ENCODE assay signal across 8 cellular contexts in the genomic region with DNA sequence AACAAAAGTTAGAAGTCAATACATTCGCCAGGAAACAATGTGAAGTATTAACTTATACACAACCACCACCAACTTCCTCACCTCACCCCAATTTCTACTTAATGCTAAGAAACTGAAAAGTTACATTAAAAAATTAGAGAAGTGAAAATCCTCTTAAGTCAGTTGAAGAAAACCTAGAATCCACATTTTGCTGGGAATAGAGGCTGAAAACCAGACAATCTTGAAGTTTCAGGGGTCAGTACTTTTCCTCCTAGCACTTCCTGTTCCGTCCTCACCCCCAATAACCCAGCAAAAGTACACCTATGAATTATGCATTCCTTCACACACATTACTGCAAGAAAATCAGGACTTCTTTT. TPM values are rescaled to one million over a fixed set of nuclear protein-coding genes. Genes with fewer than 3 reads are reported as not detected.
DNase-seq lines count a peak whose midpoint lies in the region; ATAC-seq, FAIRE-seq and TF ChIP-seq lines count a peak whose summit lies in the region.

No MANE protein-coding gene starts in this region.

- no peak for TF ChIP-seq POLR2A in H54 (IDR thresholded peaks at IDR 0.05; ENCODE audit: low read depth, low read length)
- no peak for TF ChIP-seq POLR2A in NB4 (IDR thresholded peaks at IDR 0.05; ENCODE audit: extremely low read depth, insufficient read length)

- peak; percentile 20 for FAIRE-seq in H54 (lab: Jason Lieb, UNC)

- H3K27me3 ChIP-seq in SK-N-SH (ENCODE audit: insufficient read depth), result peaks cover 11% of the 10 kb centered on the region; the same call in 1 of the 2 replicates
- no peaks in the 10 kb centered on the region for H3K27me3 ChIP-seq in psoas muscle (ENCODE audit: insufficient read depth in 3 of 3, low read length in 2 of 3)

- H3K4me1 Mint-ChIP-seq in natural killer cell treated with Interleukin-12 subunit alpha and Interleukin-12 subunit beta and Interleukin-15 and Interleukin-18, amount 100 ng/mL, for 72 hours (ENCODE audit: low read depth in 2 of 2), result peaks cover 61 to 74% of the 10 kb centered on the region in 2 donors

- no peaks in the 10 kb centered on the region for H3K9me3 Mint-ChIP-seq in natural killer cell treated with Interleukin-12 subunit alpha and Interleukin-12 subunit beta and Interleukin-15 and Interleukin-18, amount 100 ng/mL, for 72 hours

- intact Hi-C loops in psoas muscle (cut with DNase I), result no loop called here

- H3K79me2 ChIP-seq in SK-N-SH (ENCODE audit: insufficient read depth), result peaks cover 90% of the 10 kb centered on the region

- H3K27ac Mint-ChIP-seq in natural killer cell treated with Interleukin-12 subunit alpha and Interleukin-12 subunit beta and Interleukin-15 and Interleukin-18, amount 100 ng/mL, for 72 hours, result peak overlapping the region; percentile 82 to 98

- H3F3A ChIP-seq in SK-N-SH (replicated peaks; ENCODE audit: insufficient read depth), result no peaks in the 10 kb centered on the region

- H3K36me3 Mint-ChIP-seq in natural killer cell treated with Interleukin-12 subunit alpha and Interleukin-12 subunit beta and Interleukin-15 and Interleukin-18, amount 100 ng/mL, for 72 hours, result peaks cover 4% of the 10 kb centered on the region

- no peak overlapping the region for H2AFZ ChIP-seq in SK-N-SH (ENCODE audit: low read depth)

- TF ChIP-seq RAD21 in SK-N-SH (IDR thresholded peaks at IDR 0.05; ENCODE audit: low read length), result no peak

- ATAC-seq in SK-N-SH treated with all-trans-retinoic acid at 6 μM for 48 hours, result no peak
- ATAC-seq in natural killer cell treated with Interleukin-12 subunit alpha and Interleukin-12 subunit beta and Interleukin-15 and Interleukin-18, amount 100 ng/mL, for 72 hours, result no peak
- ATAC-seq in psoas muscle, result no peak

- H3K4me1 ChIP-seq in SK-N-SH (ENCODE audit: control insufficient read depth in 1 of 2, insufficient read depth in 2 of 2, low read depth in 1 of 2, low read length in 1 of 2), result no peaks in the 10 kb centered on the region; a peak in 2 of 4 replicates
- peaks cover 30% of the 10 kb centered on the region for H3K4me1 ChIP-seq in psoas muscle

- POLR2A ChIA-PET in SK-N-SH (lab: Yijun Ruan, JAX), result no interaction called here

- H3K27me3 Mint-ChIP-seq in natural killer cell treated with Interleukin-12 subunit alpha and Interleukin-12 subunit beta and Interleukin-15 and Interleukin-18, amount 100 ng/mL, for 72 hours, result no peaks in the 10 kb centered on the region

- TF ChIP-seq EP300 in SK-N-SH (IDR thresholded peaks at IDR 0.05; ENCODE audit: borderline replicate concordance in 1 of 2, low read depth in 1 of 2, low read length in 1 of 2), result no peak

- H3K4me2 ChIP-seq in SK-N-SH, result peak overlapping the region; percentile 1; the same call in 1 of the 2 replicates

- H3K9me2 ChIP-seq in SK-N-SH, result no peaks in the 10 kb centered on the region

- no peaks in the 10 kb centered on the region for H3K9me3 ChIP-seq in SK-N-SH
- no peaks in the 10 kb centered on the region for H3K9me3 ChIP-seq in psoas muscle

- H3K4me3 ChIP-seq in SK-N-SH (ENCODE audit: low read depth in 2 of 2, low read length in 1 of 2), result no peak overlapping the region
- H3K4me3 ChIP-seq in NB4 (ENCODE audit: low read depth, low read length), result peak overlapping the region; percentile 37
- no peak overlapping the region for H3K4me3 ChIP-seq in psoas muscle

- DNase-seq in SK-N-SH (no peak), H54 (ENCODE audit: insufficient read length, low spot score) (no peak), NB4 (ENCODE audit: low read depth) (no peak), NCI-H524 treated with DMSO at 0.1 percent for 48 hours (lab: John Stamatoyannopoulos, UW) (no peak), GDM1 (lab: John Stamatoyannopoulos, UW) (no peak), psoas muscle (no peak)
- no peak for DNase-seq in natural killer cell treated with Interleukin-12 subunit alpha and Interleukin-12 subunit beta and Interleukin-15 and Interleukin-18, amount 100 ng/mL, for 72 hours (ENCODE audit: low spot score)

- H3K36me3 ChIP-seq in SK-N-SH (replicated peaks in 1 of 2; ENCODE audit: control insufficient read depth in 1 of 2, insufficient read depth in 2 of 2, low read length in 1 of 2) (no peaks in the 10 kb centered on the region), psoas muscle (ENCODE audit: insufficient read depth in 1 of 2, low read depth in 1 of 2) (no peaks in the 10 kb centered on the region)

- TF ChIP-seq CTCF in SK-N-SH (IDR thresholded peaks at IDR 0.05), result no peak
- TF ChIP-seq CTCF in NB4 (IDR thresholded peaks at IDR 0.05; ENCODE audit: low read depth, low read length), result no peak
- no peak for TF ChIP-seq CTCF in psoas muscle (IDR thresholded peaks at IDR 0.05)

- peaks cover 45% of the 10 kb centered on the region for H4K20me1 ChIP-seq in SK-N-SH (ENCODE audit: insufficient read depth)

- WGBS in SK-N-SH (ENCODE audit: low lambda C conversion rate), result 46% methylated on average over 2 of the region's 2 CpGs
- whole genome bisulfite sequencing in psoas muscle, 3 donors, result 75 to 77% (median 77%) methylated on average over 2 of the region's 2 CpGs

- CTCF ChIA-PET in SK-N-SH (lab: Yijun Ruan, JAX), result interaction anchor here (1.4 kb wide), 1 partner anchor 94 kb away, joined by 3 read pairs; the partner anchor contains the start of gene ENOSF1

- H3K27ac ChIP-seq in SK-N-SH (ENCODE audit: low read depth in 2 of 2, low read length in 1 of 2) (no peak overlapping the region), psoas muscle (no peak overlapping the region)

- H3K4me3 Mint-ChIP-seq in natural killer cell treated with Interleukin-12 subunit alpha and Interleukin-12 subunit beta and Interleukin-15 and Interleukin-18, amount 100 ng/mL, for 72 hours, result peak overlapping the region; percentile 79

- no peak overlapping the region for H3K9ac ChIP-seq in SK-N-SH

TF ChIP-seq in SK-N-SH, 30 proteins besides CTCF, POLR2A, EP300 and RAD21 (continues in another document):
- TF ChIP-seq CHD2 (IDR thresholded peaks at IDR 0.05; ENCODE audit: low read length, partially characterized antibody), result no peak
- TF ChIP-seq RCOR1 (IDR thresholded peaks at IDR 0.05; ENCODE audit: low read length), result no peak
- TF ChIP-seq, protein P1, sequence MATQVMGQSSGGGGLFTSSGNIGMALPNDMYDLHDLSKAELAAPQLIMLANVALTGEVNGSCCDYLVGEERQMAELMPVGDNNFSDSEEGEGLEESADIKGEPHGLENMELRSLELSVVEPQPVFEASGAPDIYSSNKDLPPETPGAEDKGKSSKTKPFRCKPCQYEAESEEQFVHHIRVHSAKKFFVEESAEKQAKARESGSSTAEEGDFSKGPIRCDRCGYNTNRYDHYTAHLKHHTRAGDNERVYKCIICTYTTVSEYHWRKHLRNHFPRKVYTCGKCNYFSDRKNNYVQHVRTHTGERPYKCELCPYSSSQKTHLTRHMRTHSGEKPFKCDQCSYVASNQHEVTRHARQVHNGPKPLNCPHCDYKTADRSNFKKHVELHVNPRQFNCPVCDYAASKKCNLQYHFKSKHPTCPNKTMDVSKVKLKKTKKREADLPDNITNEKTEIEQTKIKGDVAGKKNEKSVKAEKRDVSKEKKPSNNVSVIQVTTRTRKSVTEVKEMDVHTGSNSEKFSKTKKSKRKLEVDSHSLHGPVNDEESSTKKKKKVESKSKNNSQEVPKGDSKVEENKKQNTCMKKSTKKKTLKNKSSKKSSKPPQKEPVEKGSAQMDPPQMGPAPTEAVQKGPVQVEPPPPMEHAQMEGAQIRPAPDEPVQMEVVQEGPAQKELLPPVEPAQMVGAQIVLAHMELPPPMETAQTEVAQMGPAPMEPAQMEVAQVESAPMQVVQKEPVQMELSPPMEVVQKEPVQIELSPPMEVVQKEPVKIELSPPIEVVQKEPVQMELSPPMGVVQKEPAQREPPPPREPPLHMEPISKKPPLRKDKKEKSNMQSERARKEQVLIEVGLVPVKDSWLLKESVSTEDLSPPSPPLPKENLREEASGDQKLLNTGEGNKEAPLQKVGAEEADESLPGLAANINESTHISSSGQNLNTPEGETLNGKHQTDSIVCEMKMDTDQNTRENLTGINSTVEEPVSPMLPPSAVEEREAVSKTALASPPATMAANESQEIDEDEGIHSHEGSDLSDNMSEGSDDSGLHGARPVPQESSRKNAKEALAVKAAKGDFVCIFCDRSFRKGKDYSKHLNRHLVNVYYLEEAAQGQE (IDR thresholded peaks at IDR 0.05; ENCODE audit: low read depth, low read length), result no peak
- no peak for TF ChIP-seq MEF2A (IDR thresholded peaks at IDR 0.05; ENCODE audit: borderline replicate concordance, low read depth)

TF ChIP-seq in SK-N-SH treated with all-trans-retinoic acid at 6 μM for 48 hours, 23 proteins besides CTCF, POLR2A, EP300 and RAD21 (continues in another document):
- TF ChIP-seq ZFP30 (CRISPR knock-in tag; IDR thresholded peaks at IDR 0.05) (no peak), TSHZ2 (CRISPR knock-in tag; IDR thresholded peaks at IDR 0.05) (no peak), OSR1 (CRISPR knock-in tag; IDR thresholded peaks at IDR 0.05) (no peak), BACH2 (CRISPR knock-in tag; IDR thresholded peaks at IDR 0.05; ENCODE audit: borderline replicate concordance) (no peak)

RNA-seq across cellular contexts. Expression of gene YES1, which starts 6.3 kb away (rescaled TPM):
- polyA plus RNA-seq in SK-N-SH (2012; rRNA removed) (6.7 and 7.9 TPM in 2 replicates), psoas muscle (10 to 100 TPM in 2 of 3 donors, 1 to 10 TPM in 1; 8.7 to 14.6 (median 10.7) TPM)
- 11.0 and 11.8 TPM in 2 replicates for polyA plus RNA-seq in SK-N-SH (2012; cell fraction: cytosol; rRNA removed)
- 7.0 and 7.1 TPM in 2 replicates for polyA plus RNA-seq in SK-N-SH (2012; cell fraction: nucleus; rRNA removed)
- 10 to 100 TPM; 30.8 to 33.3 TPM for total RNA-seq in natural killer cell treated with Interleukin-12 subunit alpha and Interleukin-12 subunit beta and Interleukin-15 and Interleukin-18, amount 100 ng/mL, for 72 hours
- 10 to 100 TPM; 12.2 to 29.5 (median 18.3) TPM for total RNA-seq in psoas muscle
